ENCODE assay signal across 8 cellular contexts in genomic region chr6:7051780-7052440, GRCh38. TPM values are rescaled to one million over a fixed set of nuclear protein-coding genes. Genes with fewer than 3 reads are reported as not detected.
DNase-seq lines count a peak whose midpoint lies in the region; ATAC-seq and TF ChIP-seq lines count a peak whose summit lies in the region.

No MANE protein-coding gene starts in this region.

- intact Hi-C loops in vagina (cut with DNase I), result no loop called here

- H3K4me3 Mint-ChIP-seq in activated T-cell treated with anti-CD3 and anti-CD28 coated beads, Interleukin-2, amount 50 U/mL, for 4 hours, result peak overlapping the region; percentile 59
- H3K4me3 Mint-ChIP-seq in neural progenitor cell, result peak overlapping the region; percentile 75

- H3K36me3 ChIP-seq in HAP-1 (replicated peaks) (no peaks in the 10 kb centered on the region), neural progenitor cell (no peaks in the 10 kb centered on the region), vagina (no peaks in the 10 kb centered on the region)

- H3K9me3 ChIP-seq in HAP-1, result no peaks in the 10 kb centered on the region
- no peaks in the 10 kb centered on the region for H3K9me3 ChIP-seq in neural progenitor cell (ENCODE audit: low read depth)
- H3K9me3 ChIP-seq in vagina, result no peaks in the 10 kb centered on the region

- H3K79me2 ChIP-seq in neural progenitor cell (ENCODE audit: low read depth), result no peaks in the 10 kb centered on the region

- in situ Hi-C loops in HAP-1 (cut with MboI; ENCODE audit: low sequenced_read_pairs), result no loop called here

- no peak overlapping the region for H3K27ac ChIP-seq in neural progenitor cell
- peak overlapping the region; percentile 77 for H3K27ac ChIP-seq in vagina

- H3K4me3 ChIP-seq in HAP-1, result peak overlapping the region; percentile 37
- H3K4me3 ChIP-seq in fibroblast of the aortic adventitia (ENCODE audit: low read depth, low read length), result peak overlapping the region; percentile 51
- peak overlapping the region; percentile 70 for H3K4me3 ChIP-seq in neural progenitor cell
- H3K4me3 ChIP-seq in vagina, result peak overlapping the region; percentile 51 to 65

- H2AFZ ChIP-seq in neural progenitor cell (replicated peaks), result peak overlapping the region; percentile 99

- no peaks in the 10 kb centered on the region for H3K9me3 Mint-ChIP-seq in activated T-cell treated with anti-CD3 and anti-CD28 coated beads, Interleukin-2, amount 50 U/mL, for 4 hours
- H3K9me3 Mint-ChIP-seq in neural progenitor cell, result no peaks in the 10 kb centered on the region

- TF ChIP-seq POLR2A in vagina (IDR thresholded peaks at IDR 0.05), result no peak

- no peaks in the 10 kb centered on the region for H3K36me3 Mint-ChIP-seq in activated T-cell treated with anti-CD3 and anti-CD28 coated beads, Interleukin-2, amount 50 U/mL, for 4 hours (ENCODE audit: insufficient read depth)
- no peaks in the 10 kb centered on the region for H3K36me3 Mint-ChIP-seq in neural progenitor cell

- H4K20me1 ChIP-seq in neural progenitor cell (ENCODE audit: low read depth), result no peaks in the 10 kb centered on the region

- peak overlapping the region; percentile 93 for H3K4me2 ChIP-seq in neural progenitor cell

- no peak overlapping the region for H3K9ac ChIP-seq in neural progenitor cell

- H3K4me1 ChIP-seq in HAP-1 (peaks cover 12% of the 10 kb centered on the region), neural progenitor cell (peaks cover 9% of the 10 kb centered on the region), vagina (peaks cover 19% of the 10 kb centered on the region)

- peak; percentile 76 for DNase-seq in DMS53 (lab: John Stamatoyannopoulos, UW)
- peak; percentile 48 to 75 for DNase-seq in HAP-1 (ENCODE audit: low spot score in 2 of 2)
- DNase-seq in NCI-H2171 treated with DMSO at 0.1 percent for 48 hours (lab: John Stamatoyannopoulos, UW), result peak; percentile 54
- DNase-seq in activated T-cell treated with anti-CD3 and anti-CD28 coated beads, Interleukin-2, amount 50 U/mL, for 4 hours, result peak; percentile 33
- no peak for DNase-seq in fibroblast of the aortic adventitia (ENCODE audit: low read depth)
- peak; percentile 78 for DNase-seq in neural progenitor cell (ENCODE audit: low spot score)
- peak in 1 of 2 donors; percentile 89 for DNase-seq in vagina (ENCODE audit: extremely low spot score in 2 of 2)
- DNase-seq in T1000 (lab: John Stamatoyannopoulos, UW), result no peak

- peaks cover 7% of the 10 kb centered on the region for H3K4me1 Mint-ChIP-seq in activated T-cell treated with anti-CD3 and anti-CD28 coated beads, Interleukin-2, amount 50 U/mL, for 4 hours (ENCODE audit: low read depth)
- H3K4me1 Mint-ChIP-seq in neural progenitor cell, result peaks cover 12% of the 10 kb centered on the region

- TF ChIP-seq CTCF in fibroblast of the aortic adventitia (IDR thresholded peaks at IDR 0.05; ENCODE audit: insufficient read depth, low read length) (no peak), neural progenitor cell (IDR thresholded peaks at IDR 0.05) (no peak), vagina (IDR thresholded peaks at IDR 0.05) (no peak)

- peak; percentile 76 to 81 for ATAC-seq in activated T-cell treated with anti-CD3 and anti-CD28 coated beads, Interleukin-2, amount 50 U/mL, for 4 hours

- no peaks in the 10 kb centered on the region for H3K27me3 ChIP-seq in HAP-1 (ENCODE audit: low read depth)
- peaks cover 55% of the 10 kb centered on the region for H3K27me3 ChIP-seq in neural progenitor cell
- no peaks in the 10 kb centered on the region for H3K27me3 ChIP-seq in vagina

- H3K27me3 Mint-ChIP-seq in activated T-cell treated with anti-CD3 and anti-CD28 coated beads, Interleukin-2, amount 50 U/mL, for 4 hours (ENCODE audit: low read depth), result peaks cover 2% of the 10 kb centered on the region
- peaks cover 9% of the 10 kb centered on the region for H3K27me3 Mint-ChIP-seq in neural progenitor cell (ENCODE audit: insufficient read depth, low read depth)

- H3F3A ChIP-seq in neural progenitor cell (ENCODE audit: low read depth), result peaks cover 23% of the 10 kb centered on the region

- H3K27ac Mint-ChIP-seq in neural progenitor cell, result no peak overlapping the region

RNA-seq across cellular contexts. Expression of gene RREB1, which starts 55.9 kb away (rescaled TPM):
- total RNA-seq in activated T-cell treated with anti-CD3 and anti-CD28 coated beads, Interleukin-2, amount 50 U/mL, for 4 hours, result 10 to 100 TPM; 18.5 to 20.7 (median 19.2) TPM
- total RNA-seq in fibroblast of the aortic adventitia (ENCODE audit: low replicate concordance), result 17.6 and 23.8 TPM in 2 replicates
- 12.1 and 13.1 TPM in 2 replicates for total RNA-seq in neural progenitor cell (ENCODE audit: low replicate concordance)
- 57.2 TPM for total RNA-seq in vagina

Comparison
In these comparisons a context has a peak if more than half of its experiments do, and no peak if none do; other contexts are left out.
1. DNase-seq: peak in DMS53 (single experiment), HAP-1 (2 of 2), NCI-H2171 treated with DMSO at 0.1 percent for 48 hours (single experiment), activated T-cell treated with anti-CD3 and anti-CD28 coated beads, Interleukin-2, amount 50 U/mL, for 4 hours (single experiment) and neural progenitor cell (single experiment); none in fibroblast of the aortic adventitia (single experiment) and T1000 (single experiment).
2. Peak in every context shown above with its lines, with median percentiles within 50 percentile points of each other: H3K4me3 ChIP-seq.